ENCODE assay signal across 8 cellular contexts in the genomic region with DNA sequence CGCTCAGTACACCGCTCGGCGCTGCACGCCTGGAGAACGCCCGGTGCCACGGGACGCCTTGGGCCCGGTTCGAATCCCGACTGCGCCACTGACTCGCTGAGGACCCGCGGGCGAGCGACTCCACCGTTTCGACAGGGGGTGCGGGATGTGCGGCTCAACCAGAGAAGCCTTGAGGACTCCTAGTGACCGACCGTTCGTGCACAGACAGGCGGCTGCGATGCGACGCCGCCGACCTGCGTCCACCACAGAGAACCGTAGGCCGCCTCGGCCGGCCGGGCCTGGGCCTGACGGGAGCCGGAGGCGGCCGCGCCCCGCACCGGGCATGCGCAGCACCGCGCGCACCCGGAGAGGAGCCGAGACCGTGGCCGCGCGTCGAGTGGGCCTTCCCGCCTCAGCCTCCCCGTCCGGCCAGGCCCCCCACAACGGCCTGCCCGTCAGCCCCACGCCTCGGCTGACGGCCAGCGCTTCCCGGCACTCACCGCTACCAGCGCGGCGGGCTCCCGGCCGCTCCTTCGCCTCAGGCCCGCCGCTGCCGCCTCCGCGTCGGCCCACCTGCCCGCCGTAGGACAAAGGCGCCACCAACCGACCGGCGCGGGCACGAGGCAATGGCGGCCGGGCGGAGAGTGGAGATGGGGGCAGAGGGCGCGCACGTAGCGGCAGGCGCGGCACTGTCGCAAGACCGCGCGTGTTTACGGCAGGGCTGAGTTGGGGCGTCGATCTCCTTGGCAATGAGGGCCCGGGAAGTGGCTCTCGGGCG. TPM values are rescaled to one million over a fixed set of nuclear protein-coding genes. Genes with fewer than 3 reads are reported as not detected.
A peak's percentile ranks its signal among the peaks of the same experiment; 100 is the strongest.
DNase-seq lines count a peak whose midpoint lies in the region; ATAC-seq and TF ChIP-seq lines count a peak whose summit lies in the region.

A gene (minus strand): TSS at position 625 of the 757 bp plus-strand sequence. CDS start 10,538 bp downstream, outside the sequence.

- CTCF ChIA-PET in WTC11 (lab: Charles Lee) = interaction anchor here (1.1 to 2.5 kb wide), 10 partner anchors 9 to 77 kb away, joined by 3 to 17 read pairs (median 6); a partner anchor contains a TSS

- H3K27ac Mint-ChIP-seq in WTC11 = peak within 1 kb of the TSS; percentile 89
- H3K27ac Mint-ChIP-seq in immature natural killer cell = peak within 1 kb of the TSS; percentile 88 to 96 (median 92)

- WGBS in spleen, 5 donors = 0 to 1% (median 0%) methylated on average over 15 to 105 of the region's 105 CpGs

- ATAC-seq in GM18909 (IDR thresholded peaks at IDR 0.05; ENCODE audit: poor library complexity, unreplicated experiment) = peak; percentile 82
- peak; percentile 83 for ATAC-seq in HG03175 (IDR thresholded peaks at IDR 0.05; ENCODE audit: unreplicated experiment)
- ATAC-seq in WTC11 = peak; percentile 84

- peaks cover 38 to 56% (median 53%) of the 10 kb centered on the region in 6 donors for H3K4me1 ChIP-seq in spleen

- H3K9me3 ChIP-seq in spleen = no peaks in the 10 kb centered on the region

- no peaks in the 10 kb centered on the region for H3K27me3 ChIP-seq in spleen (replicated peaks in 1 of 7)

- H3K27me3 Mint-ChIP-seq in WTC11 (ENCODE audit: low read depth) = no peaks in the 10 kb centered on the region
- peaks cover 4 to 8% (median 6%) of the 10 kb centered on the region in 3 donors for H3K27me3 Mint-ChIP-seq in immature natural killer cell (ENCODE audit: low read depth in 3 of 3)

- intact Hi-C loops in spleen (cut with DNase I; ENCODE audit: low total_unique reads) = loop anchor here (10.0 kb wide), 1 partner anchor 65 kb away; a partner anchor contains a TSS

- H3K36me3 ChIP-seq in spleen = peaks cover 0 to 5% (median 0%) of the 10 kb centered on the region in 6 donors

- peaks cover 39% of the 10 kb centered on the region for H3K4me1 Mint-ChIP-seq in WTC11
- H3K4me1 Mint-ChIP-seq in immature natural killer cell = peaks cover 46 to 58% of the 10 kb centered on the region in 2 donors

- POLR2A ChIA-PET in WTC11 (lab: Charles Lee) = no interaction called here

- H3K36me3 Mint-ChIP-seq in WTC11 (no peaks in the 10 kb centered on the region), immature natural killer cell (no peaks in the 10 kb centered on the region)

- H3K4me3 Mint-ChIP-seq in WTC11 = peak within 1 kb of the TSS; percentile 89
- peak within 1 kb of the TSS; percentile 88 to 95 (median 91) for H3K4me3 Mint-ChIP-seq in immature natural killer cell

- DNase-seq in AG08395 (ENCODE audit: low spot score) (peak; percentile 97), NCI-H2227 treated with DMSO at 0.1 percent for 48 hours (lab: John Stamatoyannopoulos, UW) (peak; percentile 96), WTC11 (ENCODE audit: low spot score) (peak; percentile 96), cardiac fibroblast (ENCODE audit: low read depth in 2 of 2) (peak; percentile 96 to 98), immature natural killer cell (peak; percentile 94 to 95 (median 94)), spleen (peak; percentile 98)

- peak; percentile 68 to 74 (median 72) for TF ChIP-seq POLR2A in spleen (IDR thresholded peaks at IDR 0.05)

- H3K27ac ChIP-seq in spleen = peak within 1 kb of the TSS; percentile 96 to 99 (median 99)

- peak within 1 kb of the TSS; percentile 86 to 88 for H3K4me3 ChIP-seq in cardiac fibroblast (replicated peaks in 1 of 2; ENCODE audit: low read depth in 2 of 2, low read length in 2 of 2)
- peak within 1 kb of the TSS; percentile 66 to 94 (median 74) for H3K4me3 ChIP-seq in spleen

- no peak for TF ChIP-seq CTCF in WTC11 (IDR thresholded peaks at IDR 0.05)
- no peak for TF ChIP-seq CTCF in cardiac fibroblast (IDR thresholded peaks at IDR 0.05; ENCODE audit: low read depth, low read length)
- peak in 6 of 11 experiments; percentile 15 to 45 (median 41) for TF ChIP-seq CTCF in spleen (IDR thresholded peaks at IDR 0.05 in 8 of 11, conservative IDR thresholded peaks at IDR 0.05 in 3 of 11)

- peaks cover 8% of the 10 kb centered on the region; the same call in 1 of the 2 replicates for H3K9me3 Mint-ChIP-seq in WTC11
- H3K9me3 Mint-ChIP-seq in immature natural killer cell = no peaks in the 10 kb centered on the region

TF ChIP-seq in WTC11, 78 proteins besides CTCF, POLR2A, EP300 and RAD21 (continues in another document):
- peak; percentile 71; the same call in 1 of the 2 replicates for TF ChIP-seq NFE2L1 (CRISPR knock-in tag; IDR thresholded peaks at IDR 0.05)
- TF ChIP-seq GABPB1 (CRISPR knock-in tag; IDR thresholded peaks at IDR 0.05) = peak; percentile 75
- peak; percentile 96 for TF ChIP-seq MYBL2 (CRISPR knock-in tag; IDR thresholded peaks at IDR 0.05)
- TF ChIP-seq NR3C1 (CRISPR knock-in tag; conservative IDR thresholded peaks at IDR 0.05; ENCODE audit: low read depth) = peak; percentile 39; the same call in 1 of the 2 replicates
- 0 out of 2 replicates have a peak, but pooled peaks have one; percentile 29 for TF ChIP-seq ZNF263 (CRISPR knock-in tag; IDR thresholded peaks at IDR 0.05; ENCODE audit: low read depth)
- TF ChIP-seq, protein P1, sequence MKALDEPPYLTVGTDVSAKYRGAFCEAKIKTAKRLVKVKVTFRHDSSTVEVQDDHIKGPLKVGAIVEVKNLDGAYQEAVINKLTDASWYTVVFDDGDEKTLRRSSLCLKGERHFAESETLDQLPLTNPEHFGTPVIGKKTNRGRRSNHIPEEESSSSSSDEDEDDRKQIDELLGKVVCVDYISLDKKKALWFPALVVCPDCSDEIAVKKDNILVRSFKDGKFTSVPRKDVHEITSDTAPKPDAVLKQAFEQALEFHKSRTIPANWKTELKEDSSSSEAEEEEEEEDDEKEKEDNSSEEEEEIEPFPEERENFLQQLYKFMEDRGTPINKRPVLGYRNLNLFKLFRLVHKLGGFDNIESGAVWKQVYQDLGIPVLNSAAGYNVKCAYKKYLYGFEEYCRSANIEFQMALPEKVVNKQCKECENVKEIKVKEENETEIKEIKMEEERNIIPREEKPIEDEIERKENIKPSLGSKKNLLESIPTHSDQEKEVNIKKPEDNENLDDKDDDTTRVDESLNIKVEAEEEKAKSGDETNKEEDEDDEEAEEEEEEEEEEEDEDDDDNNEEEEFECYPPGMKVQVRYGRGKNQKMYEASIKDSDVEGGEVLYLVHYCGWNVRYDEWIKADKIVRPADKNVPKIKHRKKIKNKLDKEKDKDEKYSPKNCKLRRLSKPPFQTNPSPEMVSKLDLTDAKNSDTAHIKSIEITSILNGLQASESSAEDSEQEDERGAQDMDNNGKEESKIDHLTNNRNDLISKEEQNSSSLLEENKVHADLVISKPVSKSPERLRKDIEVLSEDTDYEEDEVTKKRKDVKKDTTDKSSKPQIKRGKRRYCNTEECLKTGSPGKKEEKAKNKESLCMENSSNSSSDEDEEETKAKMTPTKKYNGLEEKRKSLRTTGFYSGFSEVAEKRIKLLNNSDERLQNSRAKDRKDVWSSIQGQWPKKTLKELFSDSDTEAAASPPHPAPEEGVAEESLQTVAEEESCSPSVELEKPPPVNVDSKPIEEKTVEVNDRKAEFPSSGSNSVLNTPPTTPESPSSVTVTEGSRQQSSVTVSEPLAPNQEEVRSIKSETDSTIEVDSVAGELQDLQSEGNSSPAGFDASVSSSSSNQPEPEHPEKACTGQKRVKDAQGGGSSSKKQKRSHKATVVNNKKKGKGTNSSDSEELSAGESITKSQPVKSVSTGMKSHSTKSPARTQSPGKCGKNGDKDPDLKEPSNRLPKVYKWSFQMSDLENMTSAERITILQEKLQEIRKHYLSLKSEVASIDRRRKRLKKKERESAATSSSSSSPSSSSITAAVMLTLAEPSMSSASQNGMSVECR (CRISPR knock-in tag; IDR thresholded peaks at IDR 0.05; ENCODE audit: borderline replicate concordance) = peak; percentile 85
- TF ChIP-seq, protein P2, sequence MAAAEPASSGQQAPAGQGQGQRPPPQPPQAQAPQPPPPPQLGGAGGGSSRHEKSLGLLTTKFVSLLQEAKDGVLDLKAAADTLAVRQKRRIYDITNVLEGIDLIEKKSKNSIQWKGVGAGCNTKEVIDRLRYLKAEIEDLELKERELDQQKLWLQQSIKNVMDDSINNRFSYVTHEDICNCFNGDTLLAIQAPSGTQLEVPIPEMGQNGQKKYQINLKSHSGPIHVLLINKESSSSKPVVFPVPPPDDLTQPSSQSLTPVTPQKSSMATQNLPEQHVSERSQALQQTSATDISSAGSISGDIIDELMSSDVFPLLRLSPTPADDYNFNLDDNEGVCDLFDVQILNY (CRISPR knock-in tag; IDR thresholded peaks at IDR 0.05) = peak; percentile 97
- TF ChIP-seq, protein P3, sequence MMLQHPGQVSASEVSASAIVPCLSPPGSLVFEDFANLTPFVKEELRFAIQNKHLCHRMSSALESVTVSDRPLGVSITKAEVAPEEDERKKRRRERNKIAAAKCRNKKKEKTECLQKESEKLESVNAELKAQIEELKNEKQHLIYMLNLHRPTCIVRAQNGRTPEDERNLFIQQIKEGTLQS (CRISPR knock-in tag; conservative IDR thresholded peaks at IDR 0.05) = no peak
- TF ChIP-seq, protein P4, sequence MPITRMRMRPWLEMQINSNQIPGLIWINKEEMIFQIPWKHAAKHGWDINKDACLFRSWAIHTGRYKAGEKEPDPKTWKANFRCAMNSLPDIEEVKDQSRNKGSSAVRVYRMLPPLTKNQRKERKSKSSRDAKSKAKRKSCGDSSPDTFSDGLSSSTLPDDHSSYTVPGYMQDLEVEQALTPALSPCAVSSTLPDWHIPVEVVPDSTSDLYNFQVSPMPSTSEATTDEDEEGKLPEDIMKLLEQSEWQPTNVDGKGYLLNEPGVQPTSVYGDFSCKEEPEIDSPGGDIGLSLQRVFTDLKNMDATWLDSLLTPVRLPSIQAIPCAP (CRISPR knock-in tag; IDR thresholded peaks at IDR 0.05) = no peak
- no peak for TF ChIP-seq SOX15 (CRISPR knock-in tag; IDR thresholded peaks at IDR 0.05)
- TF ChIP-seq, protein P5, sequence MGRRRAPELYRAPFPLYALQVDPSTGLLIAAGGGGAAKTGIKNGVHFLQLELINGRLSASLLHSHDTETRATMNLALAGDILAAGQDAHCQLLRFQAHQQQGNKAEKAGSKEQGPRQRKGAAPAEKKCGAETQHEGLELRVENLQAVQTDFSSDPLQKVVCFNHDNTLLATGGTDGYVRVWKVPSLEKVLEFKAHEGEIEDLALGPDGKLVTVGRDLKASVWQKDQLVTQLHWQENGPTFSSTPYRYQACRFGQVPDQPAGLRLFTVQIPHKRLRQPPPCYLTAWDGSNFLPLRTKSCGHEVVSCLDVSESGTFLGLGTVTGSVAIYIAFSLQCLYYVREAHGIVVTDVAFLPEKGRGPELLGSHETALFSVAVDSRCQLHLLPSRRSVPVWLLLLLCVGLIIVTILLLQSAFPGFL (CRISPR knock-in tag; IDR thresholded peaks at IDR 0.05; ENCODE audit: borderline replicate concordance) = 0 out of 2 replicates have a peak, but pooled peaks have one; percentile 58

RNA-seq across cellular contexts. Expression of the gene that starts here (rescaled TPM):
- total RNA-seq in WTC11 (2021) (16.5 to 20.5 TPM (median 16.5 TPM) in 3 replicates), spleen (10 to 100 TPM; 27.3 to 33.2 (median 29.2) TPM)
- polyA plus RNA-seq in immature natural killer cell (10 to 100 TPM; 12.9 to 30.7 (median 14.0) TPM), spleen (10 to 100 TPM; 14.3 to 22.3 (median 16.6) TPM)

Comparison
In these comparisons a context has a peak if more than half of its experiments do, and no peak if none do; other contexts are left out.
1. Peak in every context shown above with its lines: DNase-seq, ATAC-seq, H3K4me3 ChIP-seq and H3K27ac ChIP-seq.
2. CTCF ChIP-seq: peak in spleen (6 of 11); none in WTC11 (single experiment) and cardiac fibroblast (single experiment).